Comparison of ENCODE assay signal across 17 cellular contexts in the genomic region with DNA sequence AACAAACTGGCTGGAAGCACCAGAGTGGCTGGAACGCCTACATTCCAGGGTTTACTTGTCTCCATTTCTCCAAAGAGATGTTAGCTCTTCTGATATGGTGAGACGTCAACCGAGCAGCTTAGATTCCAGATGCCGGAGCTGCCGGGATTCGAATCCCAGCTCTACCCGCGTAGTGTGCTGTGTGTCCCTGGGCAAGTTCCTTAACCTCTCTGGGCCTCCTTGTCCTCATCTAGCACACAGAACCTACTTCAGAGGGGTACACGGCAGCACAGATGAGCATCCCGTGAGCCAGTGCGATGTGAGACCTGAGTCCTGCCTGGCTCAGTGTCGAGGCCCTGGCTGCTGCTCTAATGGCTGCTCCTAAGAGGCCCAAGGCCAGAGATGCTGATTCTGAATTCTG.
A peak's percentile ranks its signal among the peaks of the same experiment; 100 is the strongest.
DNase-seq lines count a peak whose midpoint lies in the region; ATAC-seq, FAIRE-seq and TF ChIP-seq lines count a peak whose summit lies in the region.
"Had no signal": no experiment of that assay in that cellular context is flagged by ENCODE, and none has a peak within 500 bp of the region (broad histone marks: within the 10 kb centered on the region; RNA-seq: fewer than 3 reads in every experiment).

No MANE protein-coding gene starts in this region.

- no peak overlapping the region for H3K27ac Mint-ChIP-seq in activated naive CD8-positive, alpha-beta T cell treated with anti-CD3 and anti-CD28 coated beads for 36 hours
- H3K27ac Mint-ChIP-seq: CD8-positive, alpha-beta memory T cell had no signal

- H2BK120ac ChIP-seq in H1 (replicated peaks; ENCODE audit: low read depth, low read length): no peak overlapping the region

- no peak overlapping the region for H3K27ac ChIP-seq in HepG2 (ENCODE audit: extremely low read length, insufficient read depth, low read length)
- H3K27ac ChIP-seq in right lobe of liver: no peak overlapping the region
- H3K27ac ChIP-seq in H1 (ENCODE audit: low read depth, low read length): no peak overlapping the region
- H3K27ac ChIP-seq in gastrocnemius medialis: peak overlapping the region; percentile 91 to 96 (median 94)

- FAIRE-seq in HepG2 (lab: Jason Lieb, UNC): no peak
- no peak for FAIRE-seq in H1 (lab: Jason Lieb, UNC)
- FAIRE-seq: A204.1, GM12892, GM19239 had no signal

- peaks cover 18% of the 10 kb centered on the region for H3K9me3 Mint-ChIP-seq in activated naive CD8-positive, alpha-beta T cell treated with anti-CD3 and anti-CD28 coated beads for 36 hours

- H2AFZ ChIP-seq in HepG2 (ENCODE audit: low read length): no peak overlapping the region
- no peak overlapping the region for H2AFZ ChIP-seq in H1 (ENCODE audit: low read length)

- no peaks in the 10 kb centered on the region for H3K23me2 ChIP-seq in H1 (ENCODE audit: low read depth, low read length)

- H3K36me3 ChIP-seq in HepG2 (replicated peaks in 1 of 2; ENCODE audit: control insufficient read depth in 1 of 2, insufficient read depth in 2 of 2, low read length in 2 of 2) (no peaks in the 10 kb centered on the region), right lobe of liver (no peaks in the 10 kb centered on the region), H1 (ENCODE audit: control insufficient read depth in 2 of 4, insufficient read depth in 4 of 4, low read length in 3 of 4) (no peaks in the 10 kb centered on the region), gastrocnemius medialis (peaks cover 0 to 33% of the 10 kb centered on the region in 2 donors)
- H3K36me3 ChIP-seq: BE2C, HAP-1 had no signal

- intact Hi-C loops in HepG2 (cut with micrococcal nuclease; ENCODE audit: unreplicated experiment): no loop called here
- intact Hi-C loops in right lobe of liver (cut with DNase I): no loop called here
- intact Hi-C loops in gastrocnemius medialis (cut with DNase I; ENCODE audit: low total_unique reads): no loop called here

- no peak for TF ChIP-seq RAD21 in HepG2 (CRISPR knock-in tag; IDR thresholded peaks at IDR 0.05)
- no peak for TF ChIP-seq RAD21 in H1 (IDR thresholded peaks at IDR 0.05 in 1 of 2, conservative IDR thresholded peaks at IDR 0.05 in 1 of 2; ENCODE audit: low read depth in 2 of 2, low read length in 2 of 2)

- no peaks in the 10 kb centered on the region for H3K79me1 ChIP-seq in H1 (ENCODE audit: low read depth, low read length)

- H3K14ac ChIP-seq in H1 (ENCODE audit: insufficient read length): no peak overlapping the region

- no peak overlapping the region for H4K8ac ChIP-seq in H1 (ENCODE audit: extremely low read depth, insufficient read depth, low read length)

- TF ChIP-seq POLR2A in HepG2 (IDR thresholded peaks at IDR 0.05; ENCODE audit: insufficient read depth in 1 of 2, low read depth in 2 of 2, low read length in 2 of 2): no peak
- no peak for TF ChIP-seq POLR2A in right lobe of liver (IDR thresholded peaks at IDR 0.05)
- TF ChIP-seq POLR2A in H1 (IDR thresholded peaks at IDR 0.05; ENCODE audit: control extremely low read depth in 1 of 2, low read depth in 2 of 2, low read length in 2 of 2): no peak
- no peak for TF ChIP-seq POLR2A in gastrocnemius medialis (IDR thresholded peaks at IDR 0.05)

- no peak overlapping the region for H4K5ac ChIP-seq in H1 (ENCODE audit: insufficient read length, low read depth, low read length)

- DNase-seq in HepG2 (ENCODE audit: low spot score) (no peak), right lobe of liver (no peak), H1 (ENCODE audit: low read depth in 1 of 2, low spot score in 2 of 2) (no peak), gastrocnemius medialis (no peak), SW 1271 (lab: John Stamatoyannopoulos, UW) (no peak)
- DNase-seq in activated naive CD8-positive, alpha-beta T cell treated with anti-CD3 and anti-CD28 coated beads for 36 hours: no peak
- no peak for DNase-seq in activated CD4-positive, alpha-beta T cell treated with anti-CD3 and anti-CD28 coated beads, Interleukin-2, amount 50 U/mL, for 48 hours
- DNase-seq: BE2C; Caco-2; CD8-positive, alpha-beta memory T cell; DND-41; GDM1; GOT3 had no signal

- BruUV-seq in HepG2 (replicated peaks; lab: Mats Ljungman, UMichigan): no TSS peak

- H4K20me1 ChIP-seq in HepG2 (ENCODE audit: insufficient read depth, low read length) (no peaks in the 10 kb centered on the region), H1 (replicated peaks in 1 of 2; ENCODE audit: control insufficient read depth in 1 of 2, insufficient read depth in 2 of 2, low read length in 2 of 2) (no peaks in the 10 kb centered on the region)

- H3K4me1 Mint-ChIP-seq in activated naive CD8-positive, alpha-beta T cell treated with anti-CD3 and anti-CD28 coated beads for 36 hours: no peaks in the 10 kb centered on the region
- H3K4me1 Mint-ChIP-seq: CD8-positive, alpha-beta memory T cell had no signal

- H3K79me2 ChIP-seq in HepG2 (ENCODE audit: insufficient read depth, low read length): no peaks in the 10 kb centered on the region
- no peaks in the 10 kb centered on the region for H3K79me2 ChIP-seq in H1 (ENCODE audit: control insufficient read depth in 1 of 2, insufficient read depth in 2 of 2, low read length in 2 of 2)

- no peak overlapping the region for H4K91ac ChIP-seq in H1 (replicated peaks; ENCODE audit: insufficient read length, low read length)

- no peak overlapping the region for H3K4me3 Mint-ChIP-seq in activated naive CD8-positive, alpha-beta T cell treated with anti-CD3 and anti-CD28 coated beads for 36 hours
- H3K4me3 Mint-ChIP-seq: CD8-positive, alpha-beta memory T cell had no signal

- no peak overlapping the region for H3K23ac ChIP-seq in H1 (ENCODE audit: insufficient read length)

- no peaks in the 10 kb centered on the region; the same call in 1 of the 2 replicates for H3K4me1 ChIP-seq in HepG2 (ENCODE audit: insufficient read depth, low read length)
- no peaks in the 10 kb centered on the region for H3K4me1 ChIP-seq in right lobe of liver
- H3K4me1 ChIP-seq in H1 (replicated peaks in 1 of 4; ENCODE audit: control insufficient read depth in 3 of 4, insufficient read depth in 4 of 4, low read length in 3 of 4): peaks cover 0 to 9% (median 3%) of the 10 kb centered on the region in 4 experiments; a peak in 5 of 7 replicates
- H3K4me1 ChIP-seq in gastrocnemius medialis: peaks cover 58 to 70% of the 10 kb centered on the region in 2 donors
- H3K4me1 ChIP-seq: BE2C, Caco-2 had no signal

- H2BK12ac ChIP-seq in H1 (ENCODE audit: low read depth, low read length): no peak overlapping the region

- no peak overlapping the region for H3K18ac ChIP-seq in H1 (ENCODE audit: extremely low read depth, low read length)

- TF ChIP-seq CTCF in HepG2 (CRISPR knock-in tag; IDR thresholded peaks at IDR 0.05): no peak
- no peak for TF ChIP-seq CTCF in right lobe of liver (IDR thresholded peaks at IDR 0.05)
- TF ChIP-seq CTCF in H1 (IDR thresholded peaks at IDR 0.05; ENCODE audit: control extremely low read depth in 1 of 3, insufficient read depth in 1 of 3, low read depth in 1 of 3, low read length in 3 of 3): no peak
- TF ChIP-seq CTCF in gastrocnemius medialis (IDR thresholded peaks at IDR 0.05 in 4 of 5, conservative IDR thresholded peaks at IDR 0.05 in 1 of 5): no peak

- WGBS in HepG2 (ENCODE audit: low lambda C conversion rate): 0% methylated on average over 2 of the region's 12 CpGs
- 98% methylated on average over 12 of the region's 12 CpGs for WGBS in right lobe of liver (ENCODE audit: insufficient coverage, low coverage, low lambda C conversion rate, missing lambda C conversion rate)
- WGBS in H1 (ENCODE audit: extremely low coverage in 1 of 2, insufficient coverage in 1 of 2, insufficient read length in 1 of 2, insufficient replicate concordance in 2 of 2, low coverage in 1 of 2, low lambda C conversion rate in 2 of 2, missing lambda C conversion rate in 1 of 2), 2 experiments: 95% methylated on average over 12 of the region's 12 CpGs; no CpG with 5 or more reads in 1 of the 2 experiments

- no peak overlapping the region for H3K4me3 ChIP-seq in HepG2 (replicated peaks in 1 of 3; ENCODE audit: insufficient read depth in 1 of 3, low read depth in 2 of 3, low read length in 3 of 3)
- no peak overlapping the region for H3K4me3 ChIP-seq in right lobe of liver
- H3K4me3 ChIP-seq in H1 (ENCODE audit: extremely low read depth in 1 of 4, insufficient read depth in 2 of 4, low read depth in 3 of 4, low read length in 4 of 4): no peak overlapping the region
- H3K4me3 ChIP-seq in gastrocnemius medialis: no peak overlapping the region
- H3K4me3 ChIP-seq: HAP-1 had no signal

- ATAC-seq in HepG2 (no peak), right lobe of liver (no peak), gastrocnemius medialis (no peak)

- H3K27me3 ChIP-seq in HepG2 (ENCODE audit: control insufficient read depth in 1 of 2, insufficient read depth in 2 of 2, low read length in 2 of 2) (peaks cover 4 to 21% of the 10 kb centered on the region in 2 experiments; a peak in 3 of 5 replicates), right lobe of liver (no peaks in the 10 kb centered on the region), H1 (replicated peaks in 1 of 4; ENCODE audit: control insufficient read depth in 3 of 4, extremely low read depth in 1 of 4, insufficient read depth in 3 of 4, low read length in 3 of 4) (no peaks in the 10 kb centered on the region), gastrocnemius medialis (no peaks in the 10 kb centered on the region)
- H3K27me3 ChIP-seq: BE2C had no signal

- H3K56ac ChIP-seq in H1 (replicated peaks; ENCODE audit: insufficient read length, low read depth, low read length): no peak overlapping the region

- CTCF ChIA-PET in HepG2 (lab: Yijun Ruan, JAX; ENCODE audit: low intra/inter-chr PET ratio, low total read pairs): no interaction called here
- CTCF ChIA-PET in H1 (lab: Charles Lee; ENCODE audit: partially characterized antibody): interaction anchor here (0.9 to 3.0 kb wide), 8 partner anchors 12 to 297 kb away, joined by 3 to 15 read pairs (median 4); no protein-coding TSS in a partner anchor

- TF ChIP-seq EP300 in HepG2 (IDR thresholded peaks at IDR 0.05; ENCODE audit: low read depth in 2 of 2, low read length in 2 of 2): no peak
- TF ChIP-seq EP300 in HepG2 (CRISPR knock-in tag; IDR thresholded peaks at IDR 0.05; ENCODE audit: borderline replicate concordance): no peak
- no peak for TF ChIP-seq EP300 in H1 (IDR thresholded peaks at IDR 0.05; ENCODE audit: borderline replicate concordance in 1 of 2, low read depth in 2 of 2, low read length in 2 of 2)

- no peaks in the 10 kb centered on the region for H3K27me3 Mint-ChIP-seq in activated naive CD8-positive, alpha-beta T cell treated with anti-CD3 and anti-CD28 coated beads for 36 hours
- H3K27me3 Mint-ChIP-seq: CD8-positive, alpha-beta memory T cell had no signal

- H3K9me3 ChIP-seq in HepG2 (ENCODE audit: low read length): peaks cover 8% of the 10 kb centered on the region
- H3K9me3 ChIP-seq in right lobe of liver: peaks cover 0 to 4% (median 0%) of the 10 kb centered on the region in 4 donors
- peaks cover 0 to 5% of the 10 kb centered on the region in 2 experiments; a peak in 1 of 4 replicates for H3K9me3 ChIP-seq in H1 (ENCODE audit: insufficient read depth in 2 of 2, low read depth in 1 of 2, low read length in 1 of 2)
- no peaks in the 10 kb centered on the region for H3K9me3 ChIP-seq in gastrocnemius medialis
- H3K9me3 ChIP-seq: BE2C had no signal

- H2BK20ac ChIP-seq in H1 (ENCODE audit: low read length): no peak overlapping the region

- H3K9ac ChIP-seq in HepG2 (ENCODE audit: insufficient read depth, low read depth, low read length) (no peak overlapping the region), H1 (replicated peaks in 1 of 4; ENCODE audit: extremely low read depth in 1 of 4, low read depth in 3 of 4, low read length in 3 of 4) (no peak overlapping the region)

- H2AK5ac ChIP-seq in H1 (ENCODE audit: low read depth, low read length): no peak overlapping the region

- in situ Hi-C loops in HepG2 (cut with HindIII; ENCODE audit: extremely low pct_ligation_motif_present, low pct_unique_long_range_greater_than_20kb): no loop called here
- in situ Hi-C loops in gastrocnemius medialis (cut with MboI; ENCODE audit: low sequenced_read_pairs in 4 of 4): no loop called here

- H3K4ac ChIP-seq in H1 (replicated peaks; ENCODE audit: insufficient read length, low read depth, low read length): no peak overlapping the region

- H3K4me2 ChIP-seq in HepG2 (ENCODE audit: low read depth, low read length) (no peak overlapping the region), H1 (ENCODE audit: insufficient read depth in 1 of 2, low read depth in 2 of 2, low read length in 2 of 2) (no peak overlapping the region)

- no peak overlapping the region for H2BK5ac ChIP-seq in H1 (ENCODE audit: low read depth, low read length)

- POLR2A ChIA-PET in HepG2 (lab: Yijun Ruan, JAX): no interaction called here
- POLR2A ChIA-PET in H1 (lab: Charles Lee; ENCODE audit: partially characterized antibody): interaction anchor here (0.9 kb wide), 1 partner anchor 18 kb away, joined by 3 read pairs; no protein-coding TSS in a partner anchor

- no peak overlapping the region for H2BK15ac ChIP-seq in H1 (ENCODE audit: low read length)

- H3K36me3 Mint-ChIP-seq in activated naive CD8-positive, alpha-beta T cell treated with anti-CD3 and anti-CD28 coated beads for 36 hours: peaks cover 10% of the 10 kb centered on the region

Comparison
In these comparisons a context has a peak if more than half of its experiments do, and no peak if none do; other contexts are left out.
1. H3K27ac ChIP-seq: peak in gastrocnemius medialis (4 of 4); none in HepG2 (single experiment), right lobe of liver (0 of 3) and H1 (single experiment).
2. Of the 41 proteins assayed by ChIP-seq in both HepG2 and H1: peak only in HepG2: none; only in H1: KDM1A; in both: none; in neither: 40.